Comparison of ENCODE assay signal across 25 cellular contexts in genomic region chr20:52565614-52566013, GRCh38.
"Had no signal": no experiment of that assay in that cellular context is flagged by ENCODE, and none has a peak within 500 bp of the region (broad histone marks: within the 10 kb centered on the region; RNA-seq: fewer than 3 reads in every experiment).

No MANE protein-coding gene starts in this region.

- H3K27ac ChIP-seq: left lung, lower lobe of right lung, neutrophil, ovary, right atrium auricular region, right lobe of liver, tibial nerve, upper lobe of left lung, vagina had no signal

- ATAC-seq: left colon; left lung; lower lobe of right lung; naive thymus-derived CD8-positive, alpha-beta T cell; right lobe of liver; stimulated activated naive B cell treated with anti-CD40 and anti-IgM and Interleukin-4, amounts not matched to agents 10 μg/mL and 1 μg/mL and 100 μg/mL, for 72 hours; stimulated activated naive CD8-positive, alpha-beta T cell treated with anti-CD3 and anti-CD28 coated beads, Interleukin-15, Interleukin-2, amounts not matched to agents 100 U/mL and 50 U/mL, for 24 hours had no signal

- H3K9me3 Mint-ChIP-seq: nephron, neural crest cell had no signal

- DNase-seq: hippocampal formation; kidney glomerular epithelial cell; left colon; left lung; lower lobe of right lung; mammary epithelial cell; mesenchymal stem cell; naive thymus-derived CD8-positive, alpha-beta T cell; occipital lobe; ovary; right lobe of liver; stimulated activated CD4-positive, alpha-beta T cell treated with anti-CD3 and anti-CD28 coated beads, Interleukin-1b, Interleukin-23, amount 100 ng/mL, for 48 hours; stimulated activated CD4-positive, alpha-beta T cell treated with anti-CD3 and anti-CD28 coated beads, Interleukin-2, amount 100 ng/mL, for 48 hours; stimulated activated CD4-positive, alpha-beta T cell treated with anti-CD3 and anti-CD28 coated beads, Interleukin-4, amount 100 ng/mL, for 4 hours; stimulated activated naive B cell treated with anti-CD40 and anti-IgM and Interleukin-4, amounts not matched to agents 10 μg/mL and 1 μg/mL and 100 μg/mL, for 72 hours; stimulated activated naive CD8-positive, alpha-beta T cell treated with anti-CD3 and anti-CD28 coated beads, Interleukin-15, Interleukin-2, amounts not matched to agents 100 U/mL and 50 U/mL, for 24 hours; substantia nigra; upper lobe of left lung had no signal

- H3K27me3 Mint-ChIP-seq: progenitor cell of endocrine pancreas had no signal

- H3K27ac Mint-ChIP-seq: nephron; progenitor cell of endocrine pancreas; stimulated activated naive B cell treated with anti-CD40 and anti-IgM and Interleukin-4, amounts not matched to agents 10 μg/mL and 1 μg/mL and 100 μg/mL, for 72 hours had no signal

- H3K4me1 Mint-ChIP-seq: nephron; neural crest cell; stimulated activated naive B cell treated with anti-CD40 and anti-IgM and Interleukin-4, amounts not matched to agents 10 μg/mL and 1 μg/mL and 100 μg/mL, for 72 hours had no signal

- H3K36me3 Mint-ChIP-seq: naive thymus-derived CD8-positive, alpha-beta T cell; stimulated activated naive B cell treated with anti-CD40 and anti-IgM and Interleukin-4, amounts not matched to agents 10 μg/mL and 1 μg/mL and 100 μg/mL, for 72 hours had no signal

- H3K4me3 Mint-ChIP-seq: naive thymus-derived CD8-positive, alpha-beta T cell; nephron; neural crest cell; stimulated activated naive B cell treated with anti-CD40 and anti-IgM and Interleukin-4, amounts not matched to agents 10 μg/mL and 1 μg/mL and 100 μg/mL, for 72 hours had no signal
